1 cellular context compared by ENCODE assay signal in the genomic region with DNA sequence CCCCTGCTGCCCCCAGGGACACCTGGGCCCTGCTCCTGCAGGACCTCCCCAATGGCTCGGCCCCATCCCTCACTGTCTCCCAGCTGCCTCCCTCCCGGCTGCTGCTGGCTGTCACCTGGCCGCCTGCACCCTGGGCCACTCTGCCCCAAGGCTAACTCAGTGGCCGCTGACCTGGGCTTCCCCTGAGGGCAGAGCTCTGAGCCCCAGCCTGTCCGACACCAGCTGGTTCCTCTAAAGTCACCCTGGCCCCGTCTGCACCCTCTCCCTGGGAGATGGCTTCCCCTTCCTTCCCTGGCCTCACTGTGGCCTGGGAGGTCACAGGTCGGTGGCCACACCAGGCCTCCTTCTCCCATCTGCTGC.
TF ChIP-seq lines count a peak whose summit lies in the region.

No MANE protein-coding gene starts in this region.

TF ChIP-seq in HepG2, 621 proteins besides CTCF, POLR2A, EP300 and RAD21:
- no peak for TF ChIP-seq XRCC5 (optimal IDR thresholded peaks at IDR 0.05; ENCODE audit: low read length)
